In the genomic region with DNA sequence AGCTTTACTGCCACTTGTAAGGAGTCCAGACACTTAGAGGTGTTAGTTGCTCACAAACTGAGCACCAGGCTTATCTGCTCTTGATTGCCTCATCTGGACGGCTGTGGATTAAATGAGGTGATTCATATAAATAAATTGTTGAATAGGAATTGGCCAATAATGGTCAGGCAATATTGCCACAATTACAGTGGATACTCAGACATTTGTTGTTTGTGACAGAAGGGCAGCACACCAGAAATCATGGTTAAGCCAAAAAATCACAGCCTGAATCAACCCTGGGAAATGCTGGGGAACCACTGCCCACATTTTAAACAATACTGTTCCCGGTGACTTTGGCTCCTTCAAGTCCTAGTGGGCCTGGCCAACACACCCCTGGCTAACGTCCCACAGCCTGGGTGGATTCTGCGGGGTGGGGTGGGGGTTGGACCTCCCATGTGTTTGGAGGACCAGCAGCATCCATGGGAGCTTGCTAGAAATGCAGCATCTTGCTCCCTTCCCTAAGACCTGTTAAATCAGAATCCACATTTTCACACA, we compare ENCODE assay signal across 15 cellular contexts. TPM values are rescaled to one million over a fixed set of nuclear protein-coding genes. Genes with fewer than 3 reads are reported as not detected.
DNase-seq lines count a peak whose midpoint lies in the region; ATAC-seq and TF ChIP-seq lines count a peak whose summit lies in the region.
"Had no signal": no experiment of that assay in that cellular context is flagged by ENCODE, and none has a peak within 500 bp of the region (broad histone marks: within the 10 kb centered on the region; RNA-seq: fewer than 3 reads in every experiment).

No MANE protein-coding gene starts in this region.

- intact Hi-C loops in gastrocnemius medialis (cut with DNase I; ENCODE audit: low total_unique reads) = no loop called here

- no peaks in the 10 kb centered on the region for H3K36me3 Mint-ChIP-seq in WTC11
- peaks cover 2% of the 10 kb centered on the region for H3K36me3 Mint-ChIP-seq in neural progenitor cell

- H3K27ac ChIP-seq in gastrocnemius medialis = no peak overlapping the region
- H3K27ac ChIP-seq in neural progenitor cell = no peak overlapping the region
- H3K27ac ChIP-seq: hepatocyte had no signal

- H2AFZ ChIP-seq in neural progenitor cell (replicated peaks) = no peak overlapping the region
- H2AFZ ChIP-seq: hepatocyte had no signal

- no peaks in the 10 kb centered on the region for H3K9me3 Mint-ChIP-seq in WTC11
- H3K9me3 Mint-ChIP-seq in neural progenitor cell = no peaks in the 10 kb centered on the region

- no peak overlapping the region for H3K9ac ChIP-seq in neural progenitor cell

- H3K4me1 ChIP-seq in gastrocnemius medialis = peaks cover 12 to 14% of the 10 kb centered on the region in 2 donors
- peaks cover 21% of the 10 kb centered on the region for H3K4me1 ChIP-seq in neural progenitor cell

- no peak for TF ChIP-seq POLR2A in gastrocnemius medialis (IDR thresholded peaks at IDR 0.05)

- POLR2A ChIA-PET in WTC11 (lab: Charles Lee) = no interaction called here

- H3K4me3 Mint-ChIP-seq in WTC11 (no peak overlapping the region), neural progenitor cell (no peak overlapping the region)

- in situ Hi-C loops in gastrocnemius medialis (cut with MboI; ENCODE audit: low sequenced_read_pairs in 4 of 4) = no loop called here
- in situ Hi-C loops in KBM-7 (cut with MboI; ENCODE audit: low pct_unique_long_range_greater_than_20kb, low sequenced_read_pairs) = no loop called here

- DNase-seq in GM04504 (ENCODE audit: low read depth) (peak; percentile 24), WTC11 (ENCODE audit: low spot score) (no peak), epithelial cell of esophagus (ENCODE audit: low read depth) (peak; percentile 60), gastrocnemius medialis (no peak), KBM-7 (no peak), neural progenitor cell (ENCODE audit: low spot score) (no peak)
- DNase-seq: activated CD4-positive, CD25-positive, alpha-beta regulatory T cell treated with anti-CD3 and anti-CD28 coated beads, Interleukin-2, amount 50 U/mL, for 72 hours; COR-L47; left colon; NCI-H1694; NCI-H526 treated with DMSO at 0.1 percent for 48 hours had no signal

- H3K9me3 ChIP-seq in gastrocnemius medialis (no peaks in the 10 kb centered on the region), neural progenitor cell (ENCODE audit: low read depth) (no peaks in the 10 kb centered on the region)

- TF ChIP-seq CTCF in WTC11 (IDR thresholded peaks at IDR 0.05) = no peak
- TF ChIP-seq CTCF in epithelial cell of esophagus (IDR thresholded peaks at IDR 0.05; ENCODE audit: insufficient read depth, low read depth, low read length, missing control alignments) = no peak
- TF ChIP-seq CTCF in gastrocnemius medialis (IDR thresholded peaks at IDR 0.05 in 4 of 5, conservative IDR thresholded peaks at IDR 0.05 in 1 of 5) = no peak
- no peak for TF ChIP-seq CTCF in neural progenitor cell (IDR thresholded peaks at IDR 0.05)

- H3K27me3 Mint-ChIP-seq in WTC11 (ENCODE audit: low read depth) (no peaks in the 10 kb centered on the region), neural progenitor cell (ENCODE audit: insufficient read depth, low read depth) (peaks cover 4% of the 10 kb centered on the region)

- no peaks in the 10 kb centered on the region for H3K27me3 ChIP-seq in gastrocnemius medialis
- no peaks in the 10 kb centered on the region for H3K27me3 ChIP-seq in neural progenitor cell
- H3K27me3 ChIP-seq: hepatocyte had no signal

- H3K4me2 ChIP-seq in neural progenitor cell = no peak overlapping the region
- H3K4me2 ChIP-seq: hepatocyte had no signal

- CTCF ChIA-PET in WTC11 (lab: Charles Lee) = interaction anchor here (0.8 to 2.6 kb wide), 4 partner anchors 10 to 336 kb away, joined by 3 to 8 read pairs (median 4); no protein-coding TSS in a partner anchor

- H4K20me1 ChIP-seq in neural progenitor cell (ENCODE audit: low read depth) = peaks cover 48% of the 10 kb centered on the region

- no peaks in the 10 kb centered on the region for H3K79me2 ChIP-seq in neural progenitor cell (ENCODE audit: low read depth)

- H3K27ac Mint-ChIP-seq in WTC11 (peak overlapping the region; percentile 22; the same call in 1 of the 2 replicates), neural progenitor cell (no peak overlapping the region)

- peaks cover 6% of the 10 kb centered on the region for H3F3A ChIP-seq in neural progenitor cell (ENCODE audit: low read depth)

- H3K4me1 Mint-ChIP-seq in WTC11 (peaks cover 34% of the 10 kb centered on the region), neural progenitor cell (peaks cover 23% of the 10 kb centered on the region)

- ATAC-seq in WTC11 (no peak), gastrocnemius medialis (peak; percentile 33 to 37), GM19324 (IDR thresholded peaks at IDR 0.05; ENCODE audit: low FRiP score, unreplicated experiment) (no peak)
- ATAC-seq: Panc1 had no signal

- no peak overlapping the region for H3K4me3 ChIP-seq in epithelial cell of esophagus (ENCODE audit: low read length)
- H3K4me3 ChIP-seq in gastrocnemius medialis = no peak overlapping the region
- no peak overlapping the region for H3K4me3 ChIP-seq in neural progenitor cell
- H3K4me3 ChIP-seq: hepatocyte had no signal

- H3K36me3 ChIP-seq in gastrocnemius medialis = no peaks in the 10 kb centered on the region
- no peaks in the 10 kb centered on the region for H3K36me3 ChIP-seq in neural progenitor cell

TF ChIP-seq in WTC11, 78 proteins besides CTCF, POLR2A, EP300 and RAD21:
- TF ChIP-seq HMGXB4 (CRISPR knock-in tag; IDR thresholded peaks at IDR 0.05) (no peak), ZNF121 (CRISPR knock-in tag; IDR thresholded peaks at IDR 0.05) (no peak), HMGA2 (CRISPR knock-in tag; IDR thresholded peaks at IDR 0.05) (no peak), CREB1 (CRISPR knock-in tag; IDR thresholded peaks at IDR 0.05) (no peak), EMX1 (CRISPR knock-in tag; IDR thresholded peaks at IDR 0.05) (no peak), USF2 (CRISPR knock-in tag; IDR thresholded peaks at IDR 0.05) (no peak), ZNF138 (CRISPR knock-in tag; conservative IDR thresholded peaks at IDR 0.05) (no peak), NR2C2 (CRISPR knock-in tag; IDR thresholded peaks at IDR 0.05) (no peak)

RNA-seq across cellular contexts. Expression of gene SPDEF, which starts 29.4 kb away (rescaled TPM):
- total RNA-seq in WTC11 (2021) (0.44 to 0.72 TPM (median 0.50 TPM) in 3 replicates), gastrocnemius medialis (under 1 TPM in 2 of 4 donors, not detected in 2; 0.16 to 0.20 TPM), neural progenitor cell (ENCODE audit: low replicate concordance) (0.50 TPM in 1 of 2 replicates, not detected in the other)
- total RNA-seq: myocyte had no signal

Comparison
In these comparisons a context has a peak if more than half of its experiments do, and no peak if none do; other contexts are left out.
1. DNase-seq: peak in GM04504 (single experiment) and epithelial cell of esophagus (single experiment); none in WTC11 (single experiment), gastrocnemius medialis (0 of 2), KBM-7 (single experiment) and neural progenitor cell (single experiment).
2. ATAC-seq: peak in gastrocnemius medialis (2 of 2); none in WTC11 (single experiment) and GM19324 (single experiment).